18 cellular contexts compared by ENCODE assay signal in genomic region chr18:57891707-57892391, GRCh38.
"Had no signal": no experiment of that assay in that cellular context is flagged by ENCODE, and none has a peak within 500 bp of the region (broad histone marks: within the 10 kb centered on the region; RNA-seq: fewer than 3 reads in every experiment).

No MANE protein-coding gene starts in this region.

- DNase-seq: activated CD4-positive, alpha-beta memory T cell treated with anti-CD3 and anti-CD28 coated beads for 36 hours; activated CD4-positive, alpha-beta T cell treated with anti-CD3 and anti-CD28 coated beads for 4 hours; activated CD8-positive, alpha-beta memory T cell treated with anti-CD3 and anti-CD28 coated beads, Interleukin-2, amount 10 ng/mL, durations not matched to agents 7 days and 5 days; activated naive CD8-positive, alpha-beta T cell treated with anti-CD3 and anti-CD28 coated beads, Interleukin-2, amount 10 ng/mL, durations not matched to agents 7 days and 5 days; colonic mucosa; heart left ventricle; left ventricle myocardium inferior; mammary epithelial cell; midbrain; posterior cingulate gyrus; stimulated activated CD4-positive, alpha-beta T cell treated with anti-CD3 and anti-CD28 coated beads, Interleukin-2, amount 100 ng/mL, for 24 hours; stimulated activated naive CD8-positive, alpha-beta T cell treated with anti-CD3 and anti-CD28 coated beads, Interleukin-15, Interleukin-2, amounts not matched to agents 100 U/mL and 50 U/mL, for 24 hours; substantia nigra; tibial artery had no signal

- H3K27ac Mint-ChIP-seq: activated CD4-positive, alpha-beta memory T cell treated with anti-CD3 and anti-CD28 coated beads for 36 hours; activated CD8-positive, alpha-beta memory T cell treated with anti-CD3 and anti-CD28 coated beads, Interleukin-2, amount 10 ng/mL, durations not matched to agents 7 days and 5 days; activated naive CD8-positive, alpha-beta T cell treated with anti-CD3 and anti-CD28 coated beads, Interleukin-2, amount 10 ng/mL, durations not matched to agents 7 days and 5 days; brain; nephron; T-helper 2 cell treated with Interferon-gamma antibody and Interleukin-4, amounts not matched to agents 5 μg/mL and 100 μg/mL, for 36 hours had no signal

- H3K27me3 Mint-ChIP-seq: activated CD4-positive, alpha-beta memory T cell treated with anti-CD3 and anti-CD28 coated beads for 36 hours; activated CD8-positive, alpha-beta memory T cell treated with anti-CD3 and anti-CD28 coated beads, Interleukin-2, amount 10 ng/mL, durations not matched to agents 7 days and 5 days had no signal

- H3K9me3 Mint-ChIP-seq: central memory CD8-positive, alpha-beta T cell; T-helper 2 cell treated with Interferon-gamma antibody and Interleukin-4, amounts not matched to agents 5 μg/mL and 100 μg/mL, for 36 hours had no signal

- ATAC-seq: activated CD8-positive, alpha-beta memory T cell treated with anti-CD3 and anti-CD28 coated beads, Interleukin-2, amount 10 ng/mL, durations not matched to agents 7 days and 5 days; heart left ventricle; stimulated activated naive CD8-positive, alpha-beta T cell treated with anti-CD3 and anti-CD28 coated beads, Interleukin-15, Interleukin-2, amounts not matched to agents 100 U/mL and 50 U/mL, for 24 hours had no signal

- H3K4me3 Mint-ChIP-seq: activated CD4-positive, alpha-beta memory T cell treated with anti-CD3 and anti-CD28 coated beads for 36 hours; activated CD8-positive, alpha-beta memory T cell treated with anti-CD3 and anti-CD28 coated beads, Interleukin-2, amount 10 ng/mL, durations not matched to agents 7 days and 5 days; activated naive CD8-positive, alpha-beta T cell treated with anti-CD3 and anti-CD28 coated beads, Interleukin-2, amount 10 ng/mL, durations not matched to agents 7 days and 5 days; brain; central memory CD8-positive, alpha-beta T cell; nephron; T-helper 2 cell treated with Interferon-gamma antibody and Interleukin-4, amounts not matched to agents 5 μg/mL and 100 μg/mL, for 36 hours had no signal

- H3K36me3 Mint-ChIP-seq: activated CD4-positive, alpha-beta memory T cell treated with anti-CD3 and anti-CD28 coated beads for 36 hours; activated CD8-positive, alpha-beta memory T cell treated with anti-CD3 and anti-CD28 coated beads, Interleukin-2, amount 10 ng/mL, durations not matched to agents 7 days and 5 days; activated naive CD8-positive, alpha-beta T cell treated with anti-CD3 and anti-CD28 coated beads, Interleukin-2, amount 10 ng/mL, durations not matched to agents 7 days and 5 days; brain had no signal

- H3K4me1 Mint-ChIP-seq: activated CD8-positive, alpha-beta memory T cell treated with anti-CD3 and anti-CD28 coated beads, Interleukin-2, amount 10 ng/mL, durations not matched to agents 7 days and 5 days; activated naive CD8-positive, alpha-beta T cell treated with anti-CD3 and anti-CD28 coated beads, Interleukin-2, amount 10 ng/mL, durations not matched to agents 7 days and 5 days; brain; central memory CD8-positive, alpha-beta T cell; nephron had no signal
